15 cellular contexts compared by ENCODE assay signal in genomic region chr6:506508-506907, GRCh38.
A peak's percentile ranks its signal among the peaks of the same experiment; 100 is the strongest.
DNase-seq lines count a peak whose midpoint lies in the region; ATAC-seq and TF ChIP-seq lines count a peak whose summit lies in the region.
"Had no signal": no experiment of that assay in that cellular context is flagged by ENCODE, and none has a peak within 500 bp of the region (broad histone marks: within the 10 kb centered on the region; RNA-seq: fewer than 3 reads in every experiment).

No MANE protein-coding gene starts in this region.

- H3K27ac Mint-ChIP-seq in T-helper 1 cell treated with Interleukin-12 subunit alpha and Interleukin-12 subunit beta and Interleukin-4 antibody, amounts not matched to agents 30 μg/mL and 1 μg/mL, for 36 hours: peak overlapping the region; percentile 76
- peak overlapping the region; percentile 100 for H3K27ac Mint-ChIP-seq in activated naive CD4-positive, alpha-beta T cell treated with anti-CD3 and anti-CD28 coated beads, Interleukin-2, amount 50 U/mL, for 72 hours

- no peaks in the 10 kb centered on the region for H3K27me3 Mint-ChIP-seq in T-helper 1 cell treated with Interleukin-12 subunit alpha and Interleukin-12 subunit beta and Interleukin-4 antibody, amounts not matched to agents 30 μg/mL and 1 μg/mL, for 36 hours (ENCODE audit: low read depth)

- peaks cover 84% of the 10 kb centered on the region for H3K4me1 Mint-ChIP-seq in T-helper 1 cell treated with Interleukin-12 subunit alpha and Interleukin-12 subunit beta and Interleukin-4 antibody, amounts not matched to agents 30 μg/mL and 1 μg/mL, for 36 hours (ENCODE audit: low read depth)

- ATAC-seq in activated naive CD4-positive, alpha-beta T cell treated with anti-CD3 and anti-CD28 coated beads, Interleukin-2, amount 50 U/mL, for 72 hours: peak; percentile 58 to 76
- no peak for ATAC-seq in GM19463 (IDR thresholded peaks at IDR 0.05; ENCODE audit: unreplicated experiment)
- ATAC-seq in HG02852 (IDR thresholded peaks at IDR 0.05; ENCODE audit: unreplicated experiment): no peak
- no peak for ATAC-seq in HG02678 (IDR thresholded peaks at IDR 0.05; ENCODE audit: unreplicated experiment)
- ATAC-seq: K562 had no signal

- H3K4me3 Mint-ChIP-seq in T-helper 1 cell treated with Interleukin-12 subunit alpha and Interleukin-12 subunit beta and Interleukin-4 antibody, amounts not matched to agents 30 μg/mL and 1 μg/mL, for 36 hours: peak overlapping the region; percentile 61

- no peak for TF ChIP-seq CTCF in GM12865 (IDR thresholded peaks at IDR 0.05; ENCODE audit: insufficient read depth, low read depth, low read length, missing control alignments)

- H3K36me3 Mint-ChIP-seq in T-helper 1 cell treated with Interleukin-12 subunit alpha and Interleukin-12 subunit beta and Interleukin-4 antibody, amounts not matched to agents 30 μg/mL and 1 μg/mL, for 36 hours (ENCODE audit: low read depth): peaks cover 11% of the 10 kb centered on the region
- peaks cover 16 to 32% of the 10 kb centered on the region in 2 donors for H3K36me3 Mint-ChIP-seq in activated naive CD4-positive, alpha-beta T cell treated with anti-CD3 and anti-CD28 coated beads, Interleukin-2, amount 50 U/mL, for 72 hours

- DNase-seq in GM12865 (ENCODE audit: low read depth): peak; percentile 39
- peak in 1 of 2 donors; percentile 54 for DNase-seq in activated naive CD4-positive, alpha-beta T cell treated with anti-CD3 and anti-CD28 coated beads, Interleukin-2, amount 50 U/mL, for 72 hours (ENCODE audit: low spot score in 2 of 2)
- DNase-seq in stimulated activated CD4-positive, alpha-beta T cell treated with anti-CD3 and anti-CD28 coated beads, TNF-alpha, amount 100 ng/mL, for 24 hours (ENCODE audit: low read depth in 3 of 3): peak; percentile 48 to 67 (median 52)
- DNase-seq: amniotic stem cell, COR-L47, mammary epithelial cell, NCI-H1694, occipital lobe, Right ventricle myocardium superior, small intestine had no signal

- H3K9me3 Mint-ChIP-seq in T-helper 1 cell treated with Interleukin-12 subunit alpha and Interleukin-12 subunit beta and Interleukin-4 antibody, amounts not matched to agents 30 μg/mL and 1 μg/mL, for 36 hours: no peaks in the 10 kb centered on the region
- H3K9me3 Mint-ChIP-seq in activated naive CD4-positive, alpha-beta T cell treated with anti-CD3 and anti-CD28 coated beads, Interleukin-2, amount 50 U/mL, for 72 hours: peaks cover 0 to 7% of the 10 kb centered on the region in 2 donors

- no peak overlapping the region for H3K4me3 ChIP-seq in GM12865 (ENCODE audit: low read depth, low read length)
- H3K4me3 ChIP-seq: K562 had no signal

Comparison
In these comparisons a context has a peak if more than half of its experiments do, and no peak if none do; other contexts are left out.
1. ATAC-seq: peak in activated naive CD4-positive, alpha-beta T cell treated with anti-CD3 and anti-CD28 coated beads, Interleukin-2, amount 50 U/mL, for 72 hours (2 of 2); none in GM19463 (single experiment), HG02852 (single experiment) and HG02678 (single experiment).